In genomic region chr20:49636447-49636846, GRCh38 we compare ENCODE assay signal across 13 cellular contexts.
DNase-seq lines count a peak whose midpoint lies in the region; FAIRE-seq and TF ChIP-seq lines count a peak whose summit lies in the region.
"Had no signal": no experiment of that assay in that cellular context is flagged by ENCODE, and none has a peak within 500 bp of the region (broad histone marks: within the 10 kb centered on the region; RNA-seq: fewer than 3 reads in every experiment).

No MANE protein-coding gene starts in this region.

- 0 out of 2 replicates have a peak overlapping the region, but pooled peaks have one; percentile 36 for H4K8ac ChIP-seq in H1 (ENCODE audit: extremely low read depth, insufficient read depth, low read length)

- H3K79me1 ChIP-seq in H1 (ENCODE audit: low read depth, low read length), result peaks cover 2% of the 10 kb centered on the region; the same call in 1 of the 2 replicates

- no peak overlapping the region for H2BK15ac ChIP-seq in H1 (ENCODE audit: low read length)

- POLR2A ChIA-PET in H1 (lab: Charles Lee; ENCODE audit: partially characterized antibody), result interaction anchor here (1.5 to 1.9 kb wide), 2 partner anchors 9 to 22 kb away, joined by 4 to 6 read pairs; no protein-coding TSS in a partner anchor

- no peaks in the 10 kb centered on the region for H3K23me2 ChIP-seq in H1 (ENCODE audit: low read depth, low read length)

- H4K5ac ChIP-seq in H1 (ENCODE audit: insufficient read length, low read depth, low read length), result no peak overlapping the region

- FAIRE-seq in H1 (lab: Jason Lieb, UNC), result no peak

- CTCF ChIA-PET in H1 (lab: Charles Lee; ENCODE audit: partially characterized antibody), result interaction anchor here (0.6 kb wide), 1 partner anchor 28 kb away, joined by 3 read pairs; no protein-coding TSS in a partner anchor

- no peak overlapping the region for H3K4me2 ChIP-seq in H1 (ENCODE audit: insufficient read depth in 1 of 2, low read depth in 2 of 2, low read length in 2 of 2)
- H3K4me2 ChIP-seq: hepatocyte had no signal

- TF ChIP-seq CTCF in H1 (IDR thresholded peaks at IDR 0.05; ENCODE audit: control extremely low read depth in 1 of 3, insufficient read depth in 1 of 3, low read depth in 1 of 3, low read length in 3 of 3) (no peak), ovary (IDR thresholded peaks at IDR 0.05) (no peak)

- no peak overlapping the region for H2BK12ac ChIP-seq in H1 (ENCODE audit: low read depth, low read length)

- H3K4me3 ChIP-seq in H1 (ENCODE audit: extremely low read depth in 1 of 4, insufficient read depth in 2 of 4, low read depth in 3 of 4, low read length in 4 of 4), result no peak overlapping the region
- no peak overlapping the region for H3K4me3 ChIP-seq in ovary
- H3K4me3 ChIP-seq: hepatocyte, transverse colon had no signal

- no peak overlapping the region for H2AFZ ChIP-seq in H1 (ENCODE audit: low read length)
- H2AFZ ChIP-seq: hepatocyte had no signal

- no peak overlapping the region for H3K4ac ChIP-seq in H1 (replicated peaks; ENCODE audit: insufficient read length, low read depth, low read length)

- TF ChIP-seq EP300 in H1 (IDR thresholded peaks at IDR 0.05; ENCODE audit: borderline replicate concordance in 1 of 2, low read depth in 2 of 2, low read length in 2 of 2) (no peak), ovary (IDR thresholded peaks at IDR 0.05) (no peak)

- H3K14ac ChIP-seq in H1 (ENCODE audit: insufficient read length), result no peak overlapping the region

- no peak overlapping the region for H2BK120ac ChIP-seq in H1 (replicated peaks; ENCODE audit: low read depth, low read length)

- peaks cover 1 to 14% of the 10 kb centered on the region in 2 experiments for H4K20me1 ChIP-seq in H1 (replicated peaks in 1 of 2; ENCODE audit: control insufficient read depth in 1 of 2, insufficient read depth in 2 of 2, low read length in 2 of 2)

- H2BK20ac ChIP-seq in H1 (ENCODE audit: low read length), result no peak overlapping the region

- H3K36me3 ChIP-seq in H1 (ENCODE audit: control insufficient read depth in 2 of 4, insufficient read depth in 4 of 4, low read length in 3 of 4), result peaks cover 19 to 68% (median 40%) of the 10 kb centered on the region in 4 experiments
- no peaks in the 10 kb centered on the region for H3K36me3 ChIP-seq in ovary

- H3K23ac ChIP-seq in H1 (ENCODE audit: insufficient read length), result no peak overlapping the region

- H3K4me1 ChIP-seq in H1 (replicated peaks in 1 of 4; ENCODE audit: control insufficient read depth in 3 of 4, insufficient read depth in 4 of 4, low read length in 3 of 4) (peaks cover 3 to 18% (median 10%) of the 10 kb centered on the region in 4 experiments), ovary (ENCODE audit: insufficient read depth) (peaks cover 27% of the 10 kb centered on the region)

- no peak overlapping the region for H3K9ac ChIP-seq in H1 (replicated peaks in 1 of 4; ENCODE audit: extremely low read depth in 1 of 4, low read depth in 3 of 4, low read length in 3 of 4)

- no peaks in the 10 kb centered on the region for H3K27me3 ChIP-seq in H1 (replicated peaks in 1 of 4; ENCODE audit: control insufficient read depth in 3 of 4, extremely low read depth in 1 of 4, insufficient read depth in 3 of 4, low read length in 3 of 4)
- no peaks in the 10 kb centered on the region for H3K27me3 ChIP-seq in ovary
- H3K27me3 ChIP-seq: hepatocyte, transverse colon had no signal

- no peaks in the 10 kb centered on the region for H3K79me2 ChIP-seq in H1 (ENCODE audit: control insufficient read depth in 1 of 2, insufficient read depth in 2 of 2, low read length in 2 of 2)

- H3K56ac ChIP-seq in H1 (replicated peaks; ENCODE audit: insufficient read length, low read depth, low read length), result no peak overlapping the region

- DNase-seq in DMS79 treated with DMSO at 0.1 percent for 48 hours (lab: John Stamatoyannopoulos, UW), result peak; percentile 88
- peak; percentile 98 for DNase-seq in NCI-H2107 treated with DMSO at 0.1 percent for 48 hours (lab: John Stamatoyannopoulos, UW; ENCODE audit: unreplicated experiment)
- no peak for DNase-seq in H1 (ENCODE audit: low read depth in 1 of 2, low spot score in 2 of 2)
- peak in 4 of 5 donors; percentile 47 to 68 (median 57) for DNase-seq in ovary
- DNase-seq in NCI-H1694 (lab: John Stamatoyannopoulos, UW), result no peak
- DNase-seq in activated CD4-positive, alpha-beta T cell treated with anti-CD3 and anti-CD28 coated beads, Interleukin-2, amount 50 U/mL, for 1 hour, result no peak
- DNase-seq in DMS53 (lab: John Stamatoyannopoulos, UW), result no peak
- no peak for DNase-seq in glomerular visceral epithelial cell (ENCODE audit: extremely low spot score)
- DNase-seq: activated naive CD4-positive, alpha-beta T cell treated with anti-CD3 and anti-CD28 coated beads, Interleukin-2, amount 50 U/mL, for 16 hours; IMR-90; NCI-H1417 treated with DMSO at 0.1 percent for 48 hours; transverse colon had no signal

- intact Hi-C loops in ovary (cut with DNase I), result loop anchor here in 2 of 4 donors (2.0 to 10.0 kb wide), 2 partner anchors 28 to 48 kb away; no protein-coding TSS in a partner anchor

- H3K27ac ChIP-seq in H1 (ENCODE audit: low read depth, low read length) (no peak overlapping the region), ovary (peak overlapping the region in 1 of 2 donors; percentile 77)
- H3K27ac ChIP-seq: hepatocyte had no signal

- H3K9me3 ChIP-seq in H1 (ENCODE audit: insufficient read depth in 2 of 2, low read depth in 1 of 2, low read length in 1 of 2), result no peaks in the 10 kb centered on the region
- H3K9me3 ChIP-seq in ovary, result no peaks in the 10 kb centered on the region
- H3K9me3 ChIP-seq: transverse colon had no signal

- no peak overlapping the region for H3K18ac ChIP-seq in H1 (ENCODE audit: extremely low read depth, low read length)

- H2BK5ac ChIP-seq in H1 (ENCODE audit: low read depth, low read length), result no peak overlapping the region

- TF ChIP-seq POLR2A in H1 (IDR thresholded peaks at IDR 0.05; ENCODE audit: control extremely low read depth in 1 of 2, low read depth in 2 of 2, low read length in 2 of 2) (no peak), ovary (IDR thresholded peaks at IDR 0.05) (no peak)

- WGBS in H1 (ENCODE audit: extremely low coverage in 1 of 2, insufficient coverage in 1 of 2, insufficient read length in 1 of 2, insufficient replicate concordance in 2 of 2, low coverage in 1 of 2, low lambda C conversion rate in 2 of 2, missing lambda C conversion rate in 1 of 2), 2 experiments, result 92% methylated on average over 5 of the region's 5 CpGs; no CpG with 5 or more reads in 1 of the 2 experiments
- WGBS in ovary, 3 donors, result 37 to 54% (median 41%) methylated on average over 5 of the region's 5 CpGs

- H4K91ac ChIP-seq in H1 (replicated peaks; ENCODE audit: insufficient read length, low read length), result no peak overlapping the region

- no peak for TF ChIP-seq RAD21 in H1 (IDR thresholded peaks at IDR 0.05 in 1 of 2, conservative IDR thresholded peaks at IDR 0.05 in 1 of 2; ENCODE audit: low read depth in 2 of 2, low read length in 2 of 2)

- H2AK5ac ChIP-seq in H1 (ENCODE audit: low read depth, low read length), result no peak overlapping the region

TF ChIP-seq in H1, 55 proteins besides CTCF, POLR2A, EP300 and RAD21 (continues in another document):
- TF ChIP-seq KDM1A (IDR thresholded peaks at IDR 0.05; ENCODE audit: borderline replicate concordance, low read length), result no peak
- TF ChIP-seq, protein P1, sequence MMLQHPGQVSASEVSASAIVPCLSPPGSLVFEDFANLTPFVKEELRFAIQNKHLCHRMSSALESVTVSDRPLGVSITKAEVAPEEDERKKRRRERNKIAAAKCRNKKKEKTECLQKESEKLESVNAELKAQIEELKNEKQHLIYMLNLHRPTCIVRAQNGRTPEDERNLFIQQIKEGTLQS (IDR thresholded peaks at IDR 0.05; ENCODE audit: insufficient read depth, low read depth, low read length), result no peak

Comparison
In these comparisons a context has a peak if more than half of its experiments do, and no peak if none do; other contexts are left out.
1. DNase-seq: peak in DMS79 treated with DMSO at 0.1 percent for 48 hours (single experiment), NCI-H2107 treated with DMSO at 0.1 percent for 48 hours (single experiment) and ovary (4 of 5); none in H1 (0 of 2), NCI-H1694 (single experiment), activated CD4-positive, alpha-beta T cell treated with anti-CD3 and anti-CD28 coated beads, Interleukin-2, amount 50 U/mL, for 1 hour (single experiment), DMS53 (single experiment) and glomerular visceral epithelial cell (single experiment).